ENCODE assay signal across 21 cellular contexts in genomic region chr7:132872034-132872433, GRCh38.
DNase-seq lines count a peak whose midpoint lies in the region; ATAC-seq and TF ChIP-seq lines count a peak whose summit lies in the region.
"Had no signal": no experiment of that assay in that cellular context is flagged by ENCODE, and none has a peak within 500 bp of the region (broad histone marks: within the 10 kb centered on the region; RNA-seq: fewer than 3 reads in every experiment).

No MANE protein-coding gene starts in this region.

- DNase-seq in GM20000 (ENCODE audit: low spot score) = peak; percentile 12
- no peak for DNase-seq in H4 (ENCODE audit: low spot score)
- DNase-seq in NK-92 treated with Interleukin-12 subunit alpha and Interleukin-12 subunit beta, amount 100 ng/mL, for 24 hours (lab: John Stamatoyannopoulos, UW) = no peak
- DNase-seq in glutamatergic neuron = no peak
- DNase-seq in mesenteric fat pad (ENCODE audit: low spot score) = no peak
- DNase-seq: activated CD4-positive, alpha-beta T cell treated with anti-CD3 and anti-CD28 coated beads, Interleukin-2, amount 10 ng/mL, durations not matched to agents 24 days and 14 days; Calu3; dermis blood vessel endothelial cell; foreskin fibroblast; GM23248; hippocampal formation; islet precursor cell; mammary epithelial cell; stimulated activated CD4-positive, alpha-beta T cell treated with anti-CD3 and anti-CD28 coated beads, Interleukin-12 subunit alpha, Interleukin-12 subunit beta, amount 100 ng/mL, for 4 hours; stimulated activated CD8-positive, alpha-beta memory T cell treated with anti-CD3 and anti-CD28 coated beads, Interleukin-4, amount 100 ng/mL, for 48 hours; substantia nigra; uterus had no signal

- H3K9me3 Mint-ChIP-seq in glutamatergic neuron (ENCODE audit: unreplicated experiment) = no peaks in the 10 kb centered on the region
- H3K9me3 Mint-ChIP-seq: activated CD4-positive, alpha-beta T cell treated with anti-CD3 and anti-CD28 coated beads, Interleukin-2, amount 10 ng/mL, durations not matched to agents 24 days and 14 days; activated T-helper 2 cell treated with anti-CD3 and anti-CD28 coated beads, Interferon-gamma antibody, Interleukin-2, Interleukin-4, amounts not matched to agents 10 μg/mL and 5 μg/mL and 100 μg/mL, durations not matched to agents 14 hours and 24 hours and 36 hours had no signal

- H3K27ac Mint-ChIP-seq in glutamatergic neuron (ENCODE audit: unreplicated experiment) = no peak overlapping the region
- H3K27ac Mint-ChIP-seq: activated CD4-positive, alpha-beta T cell treated with anti-CD3 and anti-CD28 coated beads, Interleukin-2, amount 10 ng/mL, durations not matched to agents 24 days and 14 days; activated T-helper 2 cell treated with anti-CD3 and anti-CD28 coated beads, Interferon-gamma antibody, Interleukin-2, Interleukin-4, amounts not matched to agents 10 μg/mL and 5 μg/mL and 100 μg/mL, durations not matched to agents 14 hours and 24 hours and 36 hours had no signal

- no peaks in the 10 kb centered on the region for H3K4me1 Mint-ChIP-seq in glutamatergic neuron (ENCODE audit: low read depth, unreplicated experiment)

- TF ChIP-seq CTCF in GM20000 (IDR thresholded peaks at IDR 0.05; ENCODE audit: extremely low read depth, missing control alignments) = no peak
- no peak for TF ChIP-seq CTCF in glutamatergic neuron (IDR thresholded peaks at IDR 0.05; ENCODE audit: partially characterized antibody, unreplicated experiment)

- ATAC-seq in GM18498 (IDR thresholded peaks at IDR 0.05; ENCODE audit: unreplicated experiment) (peak; percentile 46), HG02759 (IDR thresholded peaks at IDR 0.05; ENCODE audit: unreplicated experiment) (peak; percentile 45), HG03342 (IDR thresholded peaks at IDR 0.05; ENCODE audit: unreplicated experiment) (peak; percentile 53)

- H3K27me3 Mint-ChIP-seq in glutamatergic neuron (ENCODE audit: unreplicated experiment) = no peaks in the 10 kb centered on the region
- H3K27me3 Mint-ChIP-seq: activated CD4-positive, alpha-beta T cell treated with anti-CD3 and anti-CD28 coated beads, Interleukin-2, amount 10 ng/mL, durations not matched to agents 24 days and 14 days had no signal

- H3K4me3 Mint-ChIP-seq in glutamatergic neuron (ENCODE audit: unreplicated experiment) = no peak overlapping the region
- H3K4me3 Mint-ChIP-seq: activated CD4-positive, alpha-beta T cell treated with anti-CD3 and anti-CD28 coated beads, Interleukin-2, amount 10 ng/mL, durations not matched to agents 24 days and 14 days had no signal

- H3K36me3 Mint-ChIP-seq in glutamatergic neuron (ENCODE audit: unreplicated experiment) = no peaks in the 10 kb centered on the region
